Comparison of ENCODE assay signal across 7 cellular contexts in genomic region chr9:136573314-136573625, GRCh38. TPM values are rescaled to one million over a fixed set of nuclear protein-coding genes. Genes with fewer than 3 reads are reported as not detected.
DNase-seq lines count a peak whose midpoint lies in the region; FAIRE-seq and TF ChIP-seq lines count a peak whose summit lies in the region.
"Not testable (repeated sequence)": the region's sequence is repeated elsewhere in the genome, so short reads cannot be mapped to it uniquely, and the experiment has no call there.

No MANE protein-coding gene starts in this region.

- not testable (repeated sequence) for H3K9me3 Mint-ChIP-seq in H9, nephron

- H3K18ac ChIP-seq in H9 (ENCODE audit: insufficient read length, low read depth, low read length) = not testable (repeated sequence)
- H3K18ac ChIP-seq in H1 (ENCODE audit: extremely low read depth, low read length) = peak overlapping the region; percentile 92
- peak overlapping the region; percentile 31 for H3K18ac ChIP-seq in trophoblast cell (ENCODE audit: low read length)

- H3K14ac ChIP-seq in H9 (ENCODE audit: insufficient read depth, low read length); H1 (ENCODE audit: insufficient read length); trophoblast cell (ENCODE audit: low read length): not testable (repeated sequence)

- DNase-seq in H9; RWPE1 (ENCODE audit: low spot score); H1 (ENCODE audit: low read depth in 1 of 2, low spot score in 2 of 2); left ventricle myocardium inferior; trophoblast cell: not testable (repeated sequence)
- peak; percentile 39 for DNase-seq in kidney

- not testable (repeated sequence) for H3K56ac ChIP-seq in H9 (ENCODE audit: insufficient read length, low read depth, low read length); H1 (replicated peaks; ENCODE audit: insufficient read length, low read depth, low read length)

- H3K4me1 Mint-ChIP-seq in H9 (peaks cover 43 to 56% of the 10 kb centered on the region in 2 experiments), nephron (peaks cover 46% of the 10 kb centered on the region)

- H3K79me1 ChIP-seq in H9 (ENCODE audit: insufficient read depth, low read depth, low read length, poor library complexity, severe bottlenecking); H1 (ENCODE audit: low read depth, low read length): not testable (repeated sequence)
- H3K79me1 ChIP-seq in trophoblast cell (ENCODE audit: low read length) = peaks cover 27% of the 10 kb centered on the region

- not testable (repeated sequence) for H3K4ac ChIP-seq in H9 (ENCODE audit: low read depth, low read length); trophoblast cell (ENCODE audit: low read depth, low read length)
- peak overlapping the region; percentile 74 for H3K4ac ChIP-seq in H1 (replicated peaks; ENCODE audit: insufficient read length, low read depth, low read length)

- not testable (repeated sequence) for H4K20me1 ChIP-seq in H9 (ENCODE audit: control insufficient read depth, insufficient read depth, insufficient read length); H1 (replicated peaks in 1 of 2; ENCODE audit: control insufficient read depth in 1 of 2, insufficient read depth in 2 of 2, low read length in 2 of 2)

- not testable (repeated sequence) for H2BK120ac ChIP-seq in H9 (ENCODE audit: low read depth, low read length, poor library complexity, severe bottlenecking); trophoblast cell (ENCODE audit: insufficient read depth, low read length, poor library complexity)
- peak overlapping the region; percentile 57 for H2BK120ac ChIP-seq in H1 (replicated peaks; ENCODE audit: low read depth, low read length)

- TF ChIP-seq EP300 in H1 (IDR thresholded peaks at IDR 0.05; ENCODE audit: borderline replicate concordance in 1 of 2, low read depth in 2 of 2, low read length in 2 of 2) = not testable (repeated sequence)

- intact Hi-C loops in left ventricle myocardium inferior (cut with micrococcal nuclease); kidney (cut with DNase I): not testable (repeated sequence)

- not testable (repeated sequence) for H3K36me3 Mint-ChIP-seq in H9 (ENCODE audit: insufficient read depth in 1 of 3, low read depth in 3 of 3); nephron (ENCODE audit: low read depth)

- H3K27me3 ChIP-seq in H9 (ENCODE audit: insufficient read depth, low read length); H1 (replicated peaks in 1 of 4; ENCODE audit: control insufficient read depth in 3 of 4, extremely low read depth in 1 of 4, insufficient read depth in 3 of 4, low read length in 3 of 4); left ventricle myocardium inferior (ENCODE audit: low read depth); trophoblast cell (ENCODE audit: insufficient read depth, low read length): not testable (repeated sequence)

- not testable (repeated sequence) for H3K4me1 ChIP-seq in H9 (ENCODE audit: insufficient read depth, low read length)
- peaks cover 6 to 44% (median 32%) of the 10 kb centered on the region in 4 experiments for H3K4me1 ChIP-seq in H1 (replicated peaks in 1 of 4; ENCODE audit: control insufficient read depth in 3 of 4, insufficient read depth in 4 of 4, low read length in 3 of 4)
- H3K4me1 ChIP-seq in left ventricle myocardium inferior = peaks cover 79% of the 10 kb centered on the region
- peaks cover 0 to 14% of the 10 kb centered on the region in 2 donors for H3K4me1 ChIP-seq in kidney (ENCODE audit: control insufficient read depth in 1 of 2, insufficient read depth in 1 of 2, low read depth in 1 of 2, low read length in 2 of 2)
- H3K4me1 ChIP-seq in trophoblast cell (ENCODE audit: control insufficient read depth in 1 of 2, insufficient read depth in 2 of 2, low read length in 2 of 2) = peaks cover 32 to 36% of the 10 kb centered on the region in 2 experiments

- POLR2A ChIA-PET in RWPE1 (lab: Yijun Ruan, JAX; ENCODE audit: low non-redundant PET) (interaction anchor here (0.6 kb wide), 1 partner anchor 418 kb away, joined by 4 read pairs; no protein-coding TSS in a partner anchor), H1 (lab: Charles Lee; ENCODE audit: partially characterized antibody) (interaction anchor here (0.6 to 3.1 kb wide), 8 partner anchors 10 to 100 kb away, joined by 3 to 30 read pairs (median 4); no protein-coding TSS in a partner anchor)

- H3K9me3 ChIP-seq in H9 (ENCODE audit: control insufficient read depth, low read depth, low read length); H1 (ENCODE audit: insufficient read depth in 2 of 2, low read depth in 1 of 2, low read length in 1 of 2); left ventricle myocardium inferior (replicated peaks); kidney (ENCODE audit: control insufficient read depth in 1 of 2, low read length in 2 of 2); trophoblast cell (ENCODE audit: insufficient read depth, low read depth, low read length): not testable (repeated sequence)

- H2BK20ac ChIP-seq in H9 (ENCODE audit: low read depth, low read length, poor library complexity, severe bottlenecking) = not testable (repeated sequence)
- peak overlapping the region; percentile 100; the same call in 1 of the 2 replicates for H2BK20ac ChIP-seq in H1 (ENCODE audit: low read length)

- not testable (repeated sequence) for H2BK12ac ChIP-seq in H9 (ENCODE audit: insufficient read length, low read depth, low read length); trophoblast cell (ENCODE audit: low read length)
- peak overlapping the region; percentile 100 for H2BK12ac ChIP-seq in H1 (ENCODE audit: low read depth, low read length)

- not testable (repeated sequence) for H4K12ac ChIP-seq in trophoblast cell (ENCODE audit: low read depth, low read length)

- not testable (repeated sequence) for H3K23me2 ChIP-seq in H9 (ENCODE audit: insufficient read length, low read depth, low read length, poor library complexity, severe bottlenecking); H1 (ENCODE audit: low read depth, low read length)

- no CpG with 5 or more reads among the region's 14 CpGs for WGBS in H9 (ENCODE audit: extremely low coverage, insufficient read length, low lambda C conversion rate)
- 67% methylated on average over 14 of the region's 14 CpGs; no CpG with 5 or more reads in 1 of the 2 experiments for WGBS in H1 (ENCODE audit: extremely low coverage in 1 of 2, insufficient coverage in 1 of 2, insufficient read length in 1 of 2, insufficient replicate concordance in 2 of 2, low coverage in 1 of 2, low lambda C conversion rate in 2 of 2, missing lambda C conversion rate in 1 of 2), 2 experiments
- no CpG with 5 or more reads among the region's 14 CpGs for WGBS in trophoblast cell (ENCODE audit: extremely low coverage, insufficient coverage, insufficient read length)

- H2BK5ac ChIP-seq in H9 (ENCODE audit: insufficient read length, low read length); trophoblast cell (ENCODE audit: low read depth, low read length, poor library complexity): not testable (repeated sequence)
- H2BK5ac ChIP-seq in H1 (ENCODE audit: low read depth, low read length) = peak overlapping the region; percentile 99

- not testable (repeated sequence) for H4K91ac ChIP-seq in H9 (ENCODE audit: insufficient read length, low read depth, low read length); trophoblast cell (ENCODE audit: low read depth, low read length)
- H4K91ac ChIP-seq in H1 (replicated peaks; ENCODE audit: insufficient read length, low read length) = peak overlapping the region; percentile 92

- not testable (repeated sequence) for H2AFZ ChIP-seq in H9 (ENCODE audit: low read length); trophoblast cell (ENCODE audit: insufficient read depth, low read length, poor library complexity)
- H2AFZ ChIP-seq in H1 (ENCODE audit: low read length) = 0 out of 2 replicates have a peak overlapping the region, but pooled peaks have one; percentile 59

- not testable (repeated sequence) for H3K23ac ChIP-seq in H9 (ENCODE audit: insufficient read length, low read depth, low read length); H1 (ENCODE audit: insufficient read length); trophoblast cell (ENCODE audit: low read length)

- H3K4me2 ChIP-seq in H9 (ENCODE audit: insufficient read depth, insufficient read length, low read length); trophoblast cell (ENCODE audit: low read length): not testable (repeated sequence)
- peak overlapping the region; percentile 64 to 69; a peak in 2 of 4 replicates for H3K4me2 ChIP-seq in H1 (ENCODE audit: insufficient read depth in 1 of 2, low read depth in 2 of 2, low read length in 2 of 2)

- not testable (repeated sequence) for H4K8ac ChIP-seq in H9 (replicated peaks; ENCODE audit: insufficient read length, low read depth, low read length); trophoblast cell (ENCODE audit: low read depth, low read length)
- peak overlapping the region; percentile 73; the same call in 1 of the 2 replicates for H4K8ac ChIP-seq in H1 (ENCODE audit: extremely low read depth, insufficient read depth, low read length)

- not testable (repeated sequence) for H3K27ac ChIP-seq in H9 (ENCODE audit: insufficient read length, low read depth, low read length); H1 (ENCODE audit: low read depth, low read length); kidney (ENCODE audit: low read depth in 2 of 2, low read length in 2 of 2); trophoblast cell (ENCODE audit: low read depth, low read length)
- H3K27ac ChIP-seq in RWPE1 (peak overlapping the region; percentile 97), left ventricle myocardium inferior (replicated peaks) (peak overlapping the region; percentile 95)

- H3K9ac ChIP-seq in H9 (ENCODE audit: extremely low read depth, insufficient read length, low read length); H1 (replicated peaks in 1 of 4; ENCODE audit: extremely low read depth in 1 of 4, low read depth in 3 of 4, low read length in 3 of 4); kidney (ENCODE audit: low read length in 2 of 2); trophoblast cell (ENCODE audit: low read length): not testable (repeated sequence)

- not testable (repeated sequence) for TF ChIP-seq CTCF in H9 (conservative IDR thresholded peaks at IDR 0.05); RWPE1 (conservative IDR thresholded peaks at IDR 0.05; ENCODE audit: low read depth); H1 (IDR thresholded peaks at IDR 0.05; ENCODE audit: control extremely low read depth in 1 of 3, insufficient read depth in 1 of 3, low read depth in 1 of 3, low read length in 3 of 3); left ventricle myocardium inferior (IDR thresholded peaks at IDR 0.05; ENCODE audit: borderline replicate concordance); kidney (IDR thresholded peaks at IDR 0.05; ENCODE audit: borderline replicate concordance, extremely low read depth, insufficient read depth); nephron (IDR thresholded peaks at IDR 0.05; ENCODE audit: unreplicated experiment in 3 of 3)

- not testable (repeated sequence) for H4K5ac ChIP-seq in H9 (ENCODE audit: insufficient read length, low read depth, low read length)
- H4K5ac ChIP-seq in H1 (ENCODE audit: insufficient read length, low read depth, low read length) = peak overlapping the region; percentile 12

- H3K36me3 ChIP-seq in H1 (ENCODE audit: control insufficient read depth in 2 of 4, insufficient read depth in 4 of 4, low read length in 3 of 4); left ventricle myocardium inferior; kidney (ENCODE audit: control insufficient read depth in 1 of 2, insufficient read depth in 2 of 2, low read length in 2 of 2); trophoblast cell (ENCODE audit: control insufficient read depth in 1 of 2, insufficient read depth in 2 of 2, low read length in 2 of 2): not testable (repeated sequence)

- not testable (repeated sequence) for H3T11ph ChIP-seq in H9 (ENCODE audit: low read length)

- TF ChIP-seq RAD21 in H1 (IDR thresholded peaks at IDR 0.05 in 1 of 2, conservative IDR thresholded peaks at IDR 0.05 in 1 of 2; ENCODE audit: low read depth in 2 of 2, low read length in 2 of 2) = not testable (repeated sequence)

- H3K4me3 ChIP-seq in H1 (ENCODE audit: extremely low read depth in 1 of 4, insufficient read depth in 2 of 4, low read depth in 3 of 4, low read length in 4 of 4); left ventricle myocardium inferior; kidney (ENCODE audit: low read length in 2 of 2); trophoblast cell (ENCODE audit: low read depth, low read length): not testable (repeated sequence)

- peak overlapping the region in 1 of 2 experiments; percentile 72; a peak in 1 of 5 replicates for H3K4me3 Mint-ChIP-seq in H9
- H3K4me3 Mint-ChIP-seq in nephron = not testable (repeated sequence)

- not testable (repeated sequence) for H2BK15ac ChIP-seq in H9 (ENCODE audit: low read depth, low read length); H1 (ENCODE audit: low read length)

- TF ChIP-seq POLR2A in H1 (IDR thresholded peaks at IDR 0.05; ENCODE audit: control extremely low read depth in 1 of 2, low read depth in 2 of 2, low read length in 2 of 2) = not testable (repeated sequence)

- not testable (repeated sequence) for H2AK5ac ChIP-seq in H9 (ENCODE audit: insufficient read length, low read length); trophoblast cell (ENCODE audit: low read length)
- peak overlapping the region; percentile 77; the same call in 1 of the 2 replicates for H2AK5ac ChIP-seq in H1 (ENCODE audit: low read depth, low read length)

- not testable (repeated sequence) for H3K79me2 ChIP-seq in H9 (ENCODE audit: insufficient read depth, low read length); H1 (ENCODE audit: control insufficient read depth in 1 of 2, insufficient read depth in 2 of 2, low read length in 2 of 2); trophoblast cell (ENCODE audit: control insufficient read depth, insufficient read depth, low read length, poor library complexity)

- not testable (repeated sequence) for FAIRE-seq in H1 (lab: Jason Lieb, UNC); kidney (lab: Jason Lieb, UNC)

- H3K27me3 Mint-ChIP-seq in H9 (ENCODE audit: low read depth); nephron (ENCODE audit: low read depth): not testable (repeated sequence)

- CTCF ChIA-PET in RWPE1 (lab: Yijun Ruan, JAX) = not testable (repeated sequence)
- CTCF ChIA-PET in H1 (lab: Charles Lee; ENCODE audit: partially characterized antibody) = interaction anchor here (0.8 to 3.4 kb wide), 15 partner anchors 9 to 452 kb away, joined by 3 to 15 read pairs (median 3); no protein-coding TSS in a partner anchor

- H3K27ac Mint-ChIP-seq in H9 = peak overlapping the region; percentile 96 to 98 (median 97); a peak in 6 of 7 replicates
- H3K27ac Mint-ChIP-seq in nephron = peak overlapping the region; percentile 86 to 87 (median 86)

RNA-seq across cellular contexts. Expression of gene NOTCH1, which starts 27.4 kb away (rescaled TPM):
- total RNA-seq in H9 (2021) (63.7 and 71.6 TPM in 2 replicates), left ventricle myocardium inferior (17.6 TPM), kidney (77.2 TPM)
- 55.6 and 60.9 TPM in 2 replicates for total RNA-seq in H1 (2021; fragmentation: NEBNext Ultra II Directional; extraction: Animal tissue kit (Norgen Biotek cat#: 25700))
- polyA plus RNA-seq in H1 (2011; rRNA removed) (6.9 and 19.9 TPM in 2 replicates), kidney (ENCODE audit: insufficient read depth, low read depth, low replicate concordance) (6.5 TPM)
- 7.3 TPM for polyA plus RNA-seq in H1 (2011; cell fraction: cytosol; rRNA removed)
- polyA plus RNA-seq in H1 (2011; cell fraction: nucleus; rRNA removed) = 41.0 TPM
- 17.4 to 31.4 TPM (median 28.7 TPM) in 4 replicates for polyA plus RNA-seq in H1 (2012, experiment 1 of 2)
- polyA plus RNA-seq in H1 (2012, experiment 2 of 2) = 20.1 TPM
- polyA plus RNA-seq in H1 (2013, experiment 1 of 2) = 33.5 TPM
- polyA plus RNA-seq in H1 (2013, experiment 2 of 2) = 26.3 TPM
- 12.2 and 13.8 TPM in 2 replicates for polyA minus RNA-seq in H1 (2011; rRNA and poly(A)+ RNA removed)
- polyA minus RNA-seq in H1 (2011; cell fraction: cytosol; rRNA and poly(A)+ RNA removed) = 58.8 TPM
- polyA minus RNA-seq in H1 (2011; cell fraction: nucleus; rRNA and poly(A)+ RNA removed) = 41.9 TPM
- polyA plus RNA-seq in trophoblast cell (2013) = 28.5 and 29.7 TPM in 2 replicates
